Comparison of ENCODE assay signal across 19 cellular contexts in genomic region chr6:96116674-96117073, GRCh38.
DNase-seq lines count a peak whose midpoint lies in the region; ATAC-seq, FAIRE-seq and TF ChIP-seq lines count a peak whose summit lies in the region.
"Had no signal": no experiment of that assay in that cellular context is flagged by ENCODE, and none has a peak within 500 bp of the region (broad histone marks: within the 10 kb centered on the region; RNA-seq: fewer than 3 reads in every experiment).

No MANE protein-coding gene starts in this region.

- H3K27ac ChIP-seq in A549 = no peak overlapping the region
- H3K27ac ChIP-seq: gastrocnemius medialis, left ventricle myocardium inferior had no signal

- no peaks in the 10 kb centered on the region for H3K36me3 Mint-ChIP-seq in endothelial cell (ENCODE audit: low read depth, unreplicated experiment)
- H3K36me3 Mint-ChIP-seq: activated naive CD8-positive, alpha-beta T cell; IgD-negative memory B cell had no signal

- TF ChIP-seq POLR2A in A549 (IDR thresholded peaks at IDR 0.05; ENCODE audit: low read length) = no peak

- TF ChIP-seq CTCF in A549 (IDR thresholded peaks at IDR 0.05) (no peak), GM12865 (IDR thresholded peaks at IDR 0.05; ENCODE audit: insufficient read depth, low read depth, low read length, missing control alignments) (no peak), endothelial cell (IDR thresholded peaks at IDR 0.05; ENCODE audit: unreplicated experiment) (no peak)

- POLR2A ChIA-PET in A549 (lab: Yijun Ruan, JAX) = no interaction called here

- no peak overlapping the region for H3K4me2 ChIP-seq in A549

- no peaks in the 10 kb centered on the region for H3K4me1 Mint-ChIP-seq in endothelial cell (ENCODE audit: unreplicated experiment)
- H3K4me1 Mint-ChIP-seq: IgD-negative memory B cell had no signal

- no peaks in the 10 kb centered on the region for H3K27me3 Mint-ChIP-seq in endothelial cell (ENCODE audit: unreplicated experiment)
- H3K27me3 Mint-ChIP-seq: activated naive CD8-positive, alpha-beta T cell; IgD-negative memory B cell had no signal

- no peaks in the 10 kb centered on the region for H3K9me3 ChIP-seq in A549
- H3K9me3 ChIP-seq: gastrocnemius medialis, left ventricle myocardium inferior had no signal

- no peaks in the 10 kb centered on the region for H3K9me3 Mint-ChIP-seq in endothelial cell (ENCODE audit: unreplicated experiment)

- no peaks in the 10 kb centered on the region for H3K4me1 ChIP-seq in A549
- H3K4me1 ChIP-seq: gastrocnemius medialis, left ventricle myocardium inferior had no signal

- WGBS in A549 (ENCODE audit: missing lambda C conversion rate) = 12% methylated on average over 1 of the region's 1 CpG

- no peak overlapping the region for H3K4me3 Mint-ChIP-seq in endothelial cell (ENCODE audit: unreplicated experiment)
- H3K4me3 Mint-ChIP-seq: activated naive CD8-positive, alpha-beta T cell; IgD-negative memory B cell had no signal

- no peak for TF ChIP-seq RAD21 in A549 (conservative IDR thresholded peaks at IDR 0.05 in 1 of 2, IDR thresholded peaks at IDR 0.05 in 1 of 2)

- TF ChIP-seq EP300 in A549 (IDR thresholded peaks at IDR 0.05) = no peak

- no peak overlapping the region for H3K27ac Mint-ChIP-seq in endothelial cell (ENCODE audit: unreplicated experiment)
- H3K27ac Mint-ChIP-seq: activated naive CD8-positive, alpha-beta T cell; IgD-negative memory B cell had no signal

- DNase-seq in A549 (ENCODE audit: low read depth in 1 of 2, low spot score in 1 of 2) (no peak), GM12865 (ENCODE audit: low read depth) (peak; percentile 17), OCI-M1 (lab: John Stamatoyannopoulos, UW) (peak; percentile 44), endothelial cell (ENCODE audit: low spot score) (peak; percentile 6), occipital lobe (lab: John Stamatoyannopoulos, UW) (no peak), SW480 (ENCODE audit: low spot score) (no peak), NCI-H2029 (lab: John Stamatoyannopoulos, UW) (no peak)
- no peak for DNase-seq in stimulated activated CD4-positive, alpha-beta T cell treated with anti-CD3 and anti-CD28 coated beads, Interleukin-1b, Interleukin-23, amount 100 ng/mL, for 48 hours
- DNase-seq: activated CD4-positive, CD25-positive, alpha-beta regulatory T cell treated with anti-CD3 and anti-CD28 coated beads, Interleukin-2, amount 50 U/mL, for 72 hours; COR-L47; dermis blood vessel endothelial cell; gastrocnemius medialis; left ventricle myocardium inferior; NCI-H1105; NK-92 treated with Interleukin-12 subunit alpha and Interleukin-12 subunit beta, amount 100 ng/mL, for 24 hours; stimulated activated CD4-positive, alpha-beta T cell treated with anti-CD3 and anti-CD28 coated beads, Interleukin-4, amount 100 ng/mL, for 24 hours had no signal

- CTCF ChIA-PET in A549 (lab: Yijun Ruan, JAX) = no interaction called here

- no peak for ATAC-seq in A549
- ATAC-seq: gastrocnemius medialis, Right ventricle myocardium inferior had no signal

- no peak for FAIRE-seq in A549 (lab: Jason Lieb, UNC)

- no peak overlapping the region for H3K4me3 ChIP-seq in A549
- H3K4me3 ChIP-seq in GM12865 (ENCODE audit: low read depth, low read length) = no peak overlapping the region
- H3K4me3 ChIP-seq: gastrocnemius medialis, left ventricle myocardium inferior had no signal

TF ChIP-seq in A549, 52 proteins besides CTCF, POLR2A, EP300 and RAD21:
- TF ChIP-seq POLR2AphosphoS2 (conservative IDR thresholded peaks at IDR 0.05; ENCODE audit: low read length) (no peak), REST (IDR thresholded peaks at IDR 0.05) (peak; percentile 84)
TF ChIP-seq in A549: peak in this region for 1.

Comparison
In these comparisons a context has a peak if more than half of its experiments do, and no peak if none do; other contexts are left out.
1. DNase-seq: peak in GM12865 (single experiment), OCI-M1 (single experiment) and endothelial cell (single experiment); none in A549 (0 of 2), occipital lobe (single experiment), stimulated activated CD4-positive, alpha-beta T cell treated with anti-CD3 and anti-CD28 coated beads, Interleukin-1b, Interleukin-23, amount 100 ng/mL, for 48 hours (single experiment), SW480 (single experiment) and NCI-H2029 (single experiment).